In the genomic region with DNA sequence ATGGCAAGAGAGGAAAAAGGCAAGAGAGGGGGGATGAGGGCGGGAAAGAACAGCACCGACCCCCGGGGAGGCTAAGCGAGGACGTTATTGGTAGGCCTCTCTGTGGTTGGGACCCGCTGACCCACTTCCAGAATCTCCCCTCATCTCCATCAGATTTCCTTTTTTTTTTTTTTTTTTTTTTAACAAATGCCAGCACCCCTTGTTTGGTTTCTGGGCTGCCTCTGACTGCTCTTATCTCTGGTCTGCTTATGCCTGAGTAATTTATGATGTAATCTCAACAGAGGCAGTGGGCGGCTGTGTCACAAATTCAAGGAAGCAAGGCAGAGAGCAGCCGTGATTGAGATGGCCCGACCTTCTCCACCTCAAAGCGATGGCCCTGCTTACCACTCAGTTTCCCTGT, we compare ENCODE assay signal across 18 cellular contexts.
"Had no signal": no experiment of that assay in that cellular context is flagged by ENCODE, and none has a peak within 500 bp of the region (broad histone marks: within the 10 kb centered on the region; RNA-seq: fewer than 3 reads in every experiment).

No MANE protein-coding gene starts in this region.

- H3K4me3 Mint-ChIP-seq: activated T-cell treated with anti-CD3 and anti-CD28 coated beads, Interleukin-2, amount 50 U/mL, for 72 hours; endodermal cell; immature natural killer cell; naive B cell had no signal

- H3K9me3 Mint-ChIP-seq: immature natural killer cell had no signal

- ATAC-seq: activated T-cell treated with anti-CD3 and anti-CD28 coated beads, Interleukin-2, amount 50 U/mL, for 72 hours; left colon; lower lobe of right lung; stimulated activated naive CD8-positive, alpha-beta T cell treated with anti-CD3 and anti-CD28 coated beads, Interleukin-15, Interleukin-2, amounts not matched to agents 100 U/mL and 50 U/mL, for 24 hours had no signal

- H3K27me3 ChIP-seq: ascending aorta, transverse colon, vagina had no signal

- DNase-seq: activated CD4-positive, CD25-positive, alpha-beta regulatory T cell treated with anti-CD3 and anti-CD28 coated beads, Interleukin-2, amount 50 U/mL, for 72 hours; activated CD8-positive, alpha-beta memory T cell treated with anti-CD3 and anti-CD28 coated beads, Interleukin-2, amount 50 U/mL, for 48 hours; activated gamma-delta T cell treated with Interleukin-2 at 50 U/mL for 16 hours; activated T-cell treated with anti-CD3 and anti-CD28 coated beads, Interleukin-2, amount 50 U/mL, for 72 hours; dermis blood vessel endothelial cell; endodermal cell; immature natural killer cell; left colon; lower lobe of right lung; naive B cell; stimulated activated naive CD8-positive, alpha-beta T cell treated with anti-CD3 and anti-CD28 coated beads, Interleukin-15, Interleukin-2, amounts not matched to agents 100 U/mL and 50 U/mL, for 24 hours; T-helper 1 cell; T1000; transverse colon had no signal

- FAIRE-seq: frontal cortex had no signal

- H3K27ac Mint-ChIP-seq: activated T-cell treated with anti-CD3 and anti-CD28 coated beads, Interleukin-2, amount 50 U/mL, for 72 hours; endodermal cell; immature natural killer cell; naive B cell had no signal

- H3K36me3 ChIP-seq: ascending aorta, lower lobe of right lung, neutrophil, transverse colon, vagina had no signal

- H3K4me1 ChIP-seq: ascending aorta, lower lobe of right lung, transverse colon had no signal

- H3K4me3 ChIP-seq: ascending aorta, lower lobe of right lung, transverse colon, vagina had no signal

- H3K4me1 Mint-ChIP-seq: endodermal cell, immature natural killer cell, naive B cell had no signal

- H3K27ac ChIP-seq: ascending aorta, lower lobe of right lung, neutrophil, transverse colon, vagina had no signal

- H3K9me3 ChIP-seq: ascending aorta, lower lobe of right lung, neutrophil, transverse colon, vagina had no signal

- H3K36me3 Mint-ChIP-seq: immature natural killer cell had no signal
